In the genomic region with DNA sequence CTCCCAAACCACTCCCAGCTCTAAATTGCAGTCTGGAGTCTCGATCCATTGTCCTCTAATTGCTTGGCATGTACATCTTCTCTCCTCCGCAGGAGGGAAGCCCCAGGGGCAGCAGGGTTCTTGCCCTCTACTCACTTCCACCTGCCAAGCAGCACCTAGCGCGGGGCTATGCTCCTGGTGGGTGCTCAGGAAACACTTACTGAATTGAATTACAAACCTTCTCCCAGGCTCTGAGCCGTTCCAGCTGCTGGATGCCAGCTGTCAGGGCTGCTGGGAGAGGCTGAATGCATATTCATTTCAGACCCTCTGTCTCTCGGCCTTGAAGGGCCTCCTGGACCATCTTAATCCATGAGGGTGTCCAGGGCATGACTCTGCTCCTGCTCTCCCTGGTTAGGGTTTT, we compare ENCODE assay signal across 28 cellular contexts.
DNase-seq lines count a peak whose midpoint lies in the region; ATAC-seq and TF ChIP-seq lines count a peak whose summit lies in the region.
"Had no signal": no experiment of that assay in that cellular context is flagged by ENCODE, and none has a peak within 500 bp of the region (broad histone marks: within the 10 kb centered on the region; RNA-seq: fewer than 3 reads in every experiment).

No MANE protein-coding gene starts in this region.

- no peaks in the 10 kb centered on the region for H3K4me1 Mint-ChIP-seq in natural killer cell
- H3K4me1 Mint-ChIP-seq: activated naive CD8-positive, alpha-beta T cell treated with anti-CD3 and anti-CD28 coated beads, Interleukin-2, amount 10 ng/mL, durations not matched to agents 7 days and 5 days; CD14-positive monocyte; stimulated activated memory B cell treated with anti-CD40 and anti-IgM and Interleukin-4, amounts not matched to agents 10 μg/mL and 1 μg/mL and 100 μg/mL, for 72 hours had no signal

- peak overlapping the region; percentile 39 for H3K27ac ChIP-seq in cingulate gyrus (ENCODE audit: low read depth, low read length)
- H3K27ac ChIP-seq: ascending aorta, esophagus muscularis mucosa, foreskin keratinocyte, neutrophil, sigmoid colon, upper lobe of right lung had no signal

- H3K4me3 Mint-ChIP-seq in natural killer cell: no peak overlapping the region
- H3K4me3 Mint-ChIP-seq: activated naive CD8-positive, alpha-beta T cell treated with anti-CD3 and anti-CD28 coated beads, Interleukin-2, amount 10 ng/mL, durations not matched to agents 7 days and 5 days; CD14-positive monocyte; stimulated activated memory B cell treated with anti-CD40 and anti-IgM and Interleukin-4, amounts not matched to agents 10 μg/mL and 1 μg/mL and 100 μg/mL, for 72 hours had no signal

- DNase-seq in ELF-1 (ENCODE audit: low read depth, low spot score): peak; percentile 72
- peak; percentile 32 for DNase-seq in NCI-H1105 treated with DMSO at 0.1 percent for 48 hours (lab: John Stamatoyannopoulos, UW)
- peak; percentile 60 for DNase-seq in NCI-H2227 (lab: John Stamatoyannopoulos, UW; ENCODE audit: unreplicated experiment)
- DNase-seq in natural killer cell: no peak
- DNase-seq in stimulated activated naive CD4-positive, alpha-beta T cell (lab: John Stamatoyannopoulos, UW): no peak
- DNase-seq in left lobe of liver (ENCODE audit: low spot score): no peak
- DNase-seq: activated CD4-positive, alpha-beta T cell treated with anti-CD3 and anti-CD28 coated beads for 48 hours; activated gamma-delta T cell; activated naive CD8-positive, alpha-beta T cell treated with anti-CD3 and anti-CD28 coated beads, Interleukin-2, amount 10 ng/mL, durations not matched to agents 7 days and 5 days; activated T-cell treated with anti-CD3 and anti-CD28 coated beads, Interleukin-2, amount 50 U/mL, for 1 hour; Calu3; dermis blood vessel endothelial cell; foreskin keratinocyte; Karpas-422; left cardiac atrium; mesenchymal stem cell; NCI-H2029; Right ventricle myocardium superior; sigmoid colon; stimulated activated CD4-positive, alpha-beta T cell treated with anti-CD3 and anti-CD28 coated beads, Interleukin-4, amount 100 ng/mL, for 4 hours; upper lobe of right lung had no signal

- intact Hi-C loops in natural killer cell (cut with micrococcal nuclease): no loop called here

- peaks cover 0 to 2% of the 10 kb centered on the region in 2 donors for H3K9me3 Mint-ChIP-seq in natural killer cell
- H3K9me3 Mint-ChIP-seq: activated naive CD8-positive, alpha-beta T cell treated with anti-CD3 and anti-CD28 coated beads, Interleukin-2, amount 10 ng/mL, durations not matched to agents 7 days and 5 days had no signal

- ATAC-seq in natural killer cell (no peak), left lobe of liver (no peak)
- ATAC-seq: foreskin keratinocyte; left cardiac atrium; stimulated activated memory B cell treated with anti-CD40 and anti-IgM and Interleukin-4, amounts not matched to agents 10 μg/mL and 1 μg/mL and 100 μg/mL, for 72 hours; upper lobe of right lung had no signal

- H3K27me3 Mint-ChIP-seq in natural killer cell (ENCODE audit: low read depth in 2 of 2): no peaks in the 10 kb centered on the region
- H3K27me3 Mint-ChIP-seq: activated naive CD8-positive, alpha-beta T cell treated with anti-CD3 and anti-CD28 coated beads, Interleukin-2, amount 10 ng/mL, durations not matched to agents 7 days and 5 days had no signal

- no peak for TF ChIP-seq CTCF in natural killer cell (IDR thresholded peaks at IDR 0.05)

- no peak overlapping the region for H3K27ac Mint-ChIP-seq in natural killer cell
- H3K27ac Mint-ChIP-seq: activated naive CD8-positive, alpha-beta T cell treated with anti-CD3 and anti-CD28 coated beads, Interleukin-2, amount 10 ng/mL, durations not matched to agents 7 days and 5 days; CD14-positive monocyte; progenitor cell of endocrine pancreas; stimulated activated memory B cell treated with anti-CD40 and anti-IgM and Interleukin-4, amounts not matched to agents 10 μg/mL and 1 μg/mL and 100 μg/mL, for 72 hours had no signal

- no peaks in the 10 kb centered on the region for H3K36me3 Mint-ChIP-seq in natural killer cell
- H3K36me3 Mint-ChIP-seq: activated naive CD8-positive, alpha-beta T cell treated with anti-CD3 and anti-CD28 coated beads, Interleukin-2, amount 10 ng/mL, durations not matched to agents 7 days and 5 days; CD14-positive monocyte; stimulated activated memory B cell treated with anti-CD40 and anti-IgM and Interleukin-4, amounts not matched to agents 10 μg/mL and 1 μg/mL and 100 μg/mL, for 72 hours had no signal

Comparison
In these comparisons a context has a peak if more than half of its experiments do, and no peak if none do; other contexts are left out.
1. DNase-seq: peak in ELF-1 (single experiment), NCI-H1105 treated with DMSO at 0.1 percent for 48 hours (single experiment) and NCI-H2227 (single experiment); none in natural killer cell (single experiment), stimulated activated naive CD4-positive, alpha-beta T cell (0 of 6) and left lobe of liver (single experiment).